13 cellular contexts compared by ENCODE assay signal in genomic region chr5:75612211-75612579, GRCh38. TPM values are rescaled to one million over a fixed set of nuclear protein-coding genes. Genes with fewer than 3 reads are reported as not detected.
A peak's percentile ranks its signal among the peaks of the same experiment; 100 is the strongest.
DNase-seq lines count a peak whose midpoint lies in the region; ATAC-seq, FAIRE-seq and TF ChIP-seq lines count a peak whose summit lies in the region.
"Had no signal": no experiment of that assay in that cellular context is flagged by ENCODE, and none has a peak within 500 bp of the region (broad histone marks: within the 10 kb centered on the region; RNA-seq: fewer than 3 reads in every experiment).

No MANE protein-coding gene starts in this region.

- no peak overlapping the region for H3K9ac ChIP-seq in subcutaneous abdominal adipose tissue (ENCODE audit: low read length in 5 of 5)

- H3K27ac Mint-ChIP-seq in HFFc6: no peak overlapping the region
- H3K27ac Mint-ChIP-seq in activated CD4-positive, alpha-beta T cell treated with anti-CD3 and anti-CD28 coated beads, Interleukin-2, amount 10 ng/mL, durations not matched to agents 24 days and 14 days: no peak overlapping the region
- no peak overlapping the region for H3K27ac Mint-ChIP-seq in activated CD4-positive, alpha-beta T cell treated with anti-CD3 and anti-CD28 coated beads for 36 hours
- H3K27ac Mint-ChIP-seq: activated naive CD8-positive, alpha-beta T cell treated with anti-CD3 and anti-CD28 coated beads, Interleukin-2, amount 10 ng/mL, durations not matched to agents 7 days and 5 days; naive thymus-derived CD8-positive, alpha-beta T cell had no signal

- H3K4me1 Mint-ChIP-seq in HFFc6 (ENCODE audit: low read depth): peaks cover 17% of the 10 kb centered on the region
- H3K4me1 Mint-ChIP-seq in activated CD4-positive, alpha-beta T cell treated with anti-CD3 and anti-CD28 coated beads, Interleukin-2, amount 10 ng/mL, durations not matched to agents 24 days and 14 days: peaks cover 2% of the 10 kb centered on the region
- peaks cover 6% of the 10 kb centered on the region for H3K4me1 Mint-ChIP-seq in activated CD4-positive, alpha-beta T cell treated with anti-CD3 and anti-CD28 coated beads for 36 hours

- H3K36me3 ChIP-seq in bronchial epithelial cell (ENCODE audit: control insufficient read depth, insufficient read depth, low read length) (no peaks in the 10 kb centered on the region), subcutaneous abdominal adipose tissue (ENCODE audit: control insufficient read depth in 5 of 5, insufficient read depth in 5 of 5, low read length in 5 of 5) (no peaks in the 10 kb centered on the region)
- H3K36me3 ChIP-seq: Peyer's patch had no signal

- TF ChIP-seq CTCF in HFFc6 (IDR thresholded peaks at IDR 0.05): no peak
- TF ChIP-seq CTCF in bronchial epithelial cell (IDR thresholded peaks at IDR 0.05; ENCODE audit: insufficient read depth, low read length, severe bottlenecking): no peak
- TF ChIP-seq CTCF in GM20000 (IDR thresholded peaks at IDR 0.05; ENCODE audit: extremely low read depth, missing control alignments): no peak

- POLR2A ChIA-PET in activated CD4-positive, alpha-beta T cell treated with anti-CD3 and anti-CD28 coated beads for 36 hours (lab: Charles Lee): no interaction called here

- FAIRE-seq in bronchial epithelial cell (lab: Jason Lieb, UNC): no peak

- no peaks in the 10 kb centered on the region for H3K9me3 Mint-ChIP-seq in HFFc6
- H3K9me3 Mint-ChIP-seq in activated CD4-positive, alpha-beta T cell treated with anti-CD3 and anti-CD28 coated beads, Interleukin-2, amount 10 ng/mL, durations not matched to agents 24 days and 14 days: no peaks in the 10 kb centered on the region
- H3K9me3 Mint-ChIP-seq in activated CD4-positive, alpha-beta T cell treated with anti-CD3 and anti-CD28 coated beads for 36 hours (ENCODE audit: low read depth): no peaks in the 10 kb centered on the region
- H3K9me3 Mint-ChIP-seq: activated naive CD8-positive, alpha-beta T cell treated with anti-CD3 and anti-CD28 coated beads, Interleukin-2, amount 10 ng/mL, durations not matched to agents 7 days and 5 days had no signal

- peaks cover 0 to 22% (median 14%) of the 10 kb centered on the region in 5 donors for H3K4me1 ChIP-seq in subcutaneous abdominal adipose tissue (ENCODE audit: control insufficient read depth in 5 of 5, insufficient read depth in 5 of 5, low read length in 5 of 5)

- peak; percentile 13 for ATAC-seq in left colon
- ATAC-seq in activated CD4-positive, alpha-beta T cell treated with anti-CD3 and anti-CD28 coated beads for 36 hours: no peak

- DNase-seq in HFFc6 (no peak), bronchial epithelial cell (ENCODE audit: low read depth) (no peak), left colon (no peak), GM20000 (ENCODE audit: low spot score) (no peak)
- no peak for DNase-seq in activated CD4-positive, alpha-beta T cell treated with anti-CD3 and anti-CD28 coated beads, Interleukin-2, amount 10 ng/mL, durations not matched to agents 24 days and 14 days
- no peak for DNase-seq in activated CD4-positive, alpha-beta T cell treated with anti-CD3 and anti-CD28 coated beads for 36 hours
- DNase-seq: activated CD4-positive, CD25-positive, alpha-beta regulatory T cell had no signal

- H3K27ac ChIP-seq in subcutaneous abdominal adipose tissue (ENCODE audit: low read depth, low read length): no peak overlapping the region
- H3K27ac ChIP-seq: HL-60 had no signal

- intact Hi-C loops in left colon (cut with DNase I, micrococcal nuclease): no loop called here
- intact Hi-C loops in activated CD4-positive, alpha-beta T cell treated with anti-CD3 and anti-CD28 coated beads, Interleukin-2, amount 10 ng/mL, durations not matched to agents 24 days and 14 days (cut with micrococcal nuclease): no loop called here
- intact Hi-C loops in activated CD4-positive, alpha-beta T cell treated with anti-CD3 and anti-CD28 coated beads for 36 hours (cut with DNase I, micrococcal nuclease): no loop called here

- CTCF ChIA-PET in activated CD4-positive, alpha-beta T cell treated with anti-CD3 and anti-CD28 coated beads for 36 hours (lab: Charles Lee): interaction anchor here (0.5 kb wide), 1 partner anchor 679 kb away, joined by 3 read pairs; no protein-coding TSS in a partner anchor

- no peaks in the 10 kb centered on the region for H3K9me3 ChIP-seq in subcutaneous abdominal adipose tissue (ENCODE audit: control insufficient read depth in 5 of 5, low read length in 5 of 5)
- H3K9me3 ChIP-seq: Peyer's patch had no signal

- H3K4me3 Mint-ChIP-seq in HFFc6: peak overlapping the region; percentile 81; the same call in 1 of the 2 replicates
- no peak overlapping the region for H3K4me3 Mint-ChIP-seq in activated CD4-positive, alpha-beta T cell treated with anti-CD3 and anti-CD28 coated beads, Interleukin-2, amount 10 ng/mL, durations not matched to agents 24 days and 14 days
- no peak overlapping the region for H3K4me3 Mint-ChIP-seq in activated CD4-positive, alpha-beta T cell treated with anti-CD3 and anti-CD28 coated beads for 36 hours
- H3K4me3 Mint-ChIP-seq: activated naive CD8-positive, alpha-beta T cell treated with anti-CD3 and anti-CD28 coated beads, Interleukin-2, amount 10 ng/mL, durations not matched to agents 7 days and 5 days had no signal

- H3K27me3 Mint-ChIP-seq in HFFc6 (ENCODE audit: insufficient read depth): no peaks in the 10 kb centered on the region
- H3K27me3 Mint-ChIP-seq in activated CD4-positive, alpha-beta T cell treated with anti-CD3 and anti-CD28 coated beads, Interleukin-2, amount 10 ng/mL, durations not matched to agents 24 days and 14 days: peaks cover 5% of the 10 kb centered on the region
- H3K27me3 Mint-ChIP-seq in activated CD4-positive, alpha-beta T cell treated with anti-CD3 and anti-CD28 coated beads for 36 hours: peaks cover 11% of the 10 kb centered on the region

- H3K4me3 ChIP-seq in bronchial epithelial cell (ENCODE audit: low read depth, low read length): peak overlapping the region; percentile 46
- peak overlapping the region in 4 of 5 donors; percentile 64 to 75 (median 68) for H3K4me3 ChIP-seq in subcutaneous abdominal adipose tissue (ENCODE audit: low read depth in 1 of 5, low read length in 5 of 5)

- no peaks in the 10 kb centered on the region for H3K36me3 Mint-ChIP-seq in HFFc6 (ENCODE audit: low read depth)
- H3K36me3 Mint-ChIP-seq in activated CD4-positive, alpha-beta T cell treated with anti-CD3 and anti-CD28 coated beads, Interleukin-2, amount 10 ng/mL, durations not matched to agents 24 days and 14 days (ENCODE audit: low read depth): peaks cover 8% of the 10 kb centered on the region
- no peaks in the 10 kb centered on the region for H3K36me3 Mint-ChIP-seq in activated CD4-positive, alpha-beta T cell treated with anti-CD3 and anti-CD28 coated beads for 36 hours (ENCODE audit: low read depth)

- H3K27me3 ChIP-seq in bronchial epithelial cell (ENCODE audit: control insufficient read depth, insufficient read depth, low read length) (no peaks in the 10 kb centered on the region), subcutaneous abdominal adipose tissue (ENCODE audit: control insufficient read depth in 5 of 5, insufficient read depth in 4 of 5, low read length in 5 of 5) (no peaks in the 10 kb centered on the region)
- H3K27me3 ChIP-seq: Peyer's patch had no signal

RNA-seq across cellular contexts. Expression of gene ANKDD1B, which starts 0.9 kb away (rescaled TPM):
- under 1 TPM in 5 of 6 experiments, not detected in 1; 0.09 to 0.17 (median 0.14) TPM for total RNA-seq in HFFc6 (2021; fragmentation: NEBNext Ultra II Directional; extraction: Animal tissue kit (Norgen Biotek cat#: 25700))
- total RNA-seq in bronchial epithelial cell (1.3 and 1.9 TPM in 2 replicates), left colon (1 to 10 TPM; 7.1 to 8.6 TPM)
- 0.36 and 0.40 TPM in 2 replicates for total RNA-seq in activated CD4-positive, alpha-beta T cell treated with anti-CD3 and anti-CD28 coated beads, Interleukin-2, amount 10 ng/mL, durations not matched to agents 24 days and 14 days
- total RNA-seq in activated CD4-positive, alpha-beta T cell treated with anti-CD3 and anti-CD28 coated beads for 36 hours: under 1 TPM in 1 of 2 experiments, not detected in 1; 0.21 TPM
- total RNA-seq: H4 had no signal
